1 cellular context compared by ENCODE assay signal in the genomic region with DNA sequence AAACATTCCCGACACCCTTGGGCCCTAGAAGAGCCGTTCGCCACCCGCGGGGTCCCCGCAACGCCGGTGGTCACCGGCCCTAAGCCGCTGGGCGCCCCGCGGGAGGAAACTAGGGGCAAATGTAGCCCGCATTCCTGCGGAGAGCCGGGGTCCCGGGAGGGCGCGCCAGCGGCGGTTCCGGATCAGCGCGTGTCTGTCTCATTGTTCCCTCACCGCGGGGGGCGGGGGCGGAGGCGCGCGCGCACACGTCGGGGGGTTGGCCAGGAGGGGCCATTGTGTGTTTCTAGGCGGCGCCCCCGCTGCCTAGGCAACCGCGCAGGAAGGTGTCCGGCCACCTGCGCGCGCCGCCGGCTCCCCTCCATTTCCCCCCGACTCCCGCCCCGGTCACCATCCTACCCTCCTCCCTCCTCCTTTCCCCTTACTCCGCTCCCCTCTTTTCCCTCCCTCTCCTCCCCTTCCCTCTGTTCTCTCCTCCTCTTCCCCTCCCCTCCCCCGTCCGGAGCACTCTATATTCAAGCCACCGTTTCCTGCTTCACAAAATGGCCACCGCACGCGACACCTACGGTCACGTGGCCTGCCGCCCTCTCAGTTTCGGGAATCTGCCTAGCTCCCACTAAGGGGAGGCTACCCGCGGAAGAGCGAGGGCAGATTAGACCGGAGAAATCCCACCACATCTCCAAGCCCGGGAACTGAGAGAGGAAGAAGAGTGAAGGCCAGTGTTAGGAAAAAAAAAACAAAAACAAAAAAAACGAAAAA.
TF ChIP-seq lines count a peak whose summit lies in the region.

No MANE protein-coding gene starts in this region.

TF ChIP-seq in WTC11, 78 proteins besides CTCF, POLR2A, EP300 and RAD21 (continued from another document):
- TF ChIP-seq ZNF281 (CRISPR knock-in tag; IDR thresholded peaks at IDR 0.05) (no peak), MAX (CRISPR knock-in tag; IDR thresholded peaks at IDR 0.05) (peak; percentile 81), FOXP1 (CRISPR knock-in tag; IDR thresholded peaks at IDR 0.05; ENCODE audit: borderline replicate concordance) (0 out of 2 replicates have a peak, but pooled peaks have one; percentile 36), ZNF121 (CRISPR knock-in tag; IDR thresholded peaks at IDR 0.05) (no peak), JAZF1 (CRISPR knock-in tag; IDR thresholded peaks at IDR 0.05) (no peak), NR3C1 (CRISPR knock-in tag; conservative IDR thresholded peaks at IDR 0.05; ENCODE audit: low read depth) (no peak), USF2 (CRISPR knock-in tag; IDR thresholded peaks at IDR 0.05) (peak; percentile 90), CREM (CRISPR knock-in tag; IDR thresholded peaks at IDR 0.05) (no peak), NFYB (CRISPR knock-in tag; conservative IDR thresholded peaks at IDR 0.05; ENCODE audit: low read depth) (no peak), TEAD4 (CRISPR knock-in tag; IDR thresholded peaks at IDR 0.05) (no peak), ZNF671 (CRISPR knock-in tag; IDR thresholded peaks at IDR 0.05) (no peak), ZNF423 (CRISPR knock-in tag; IDR thresholded peaks at IDR 0.05) (peak; percentile 85), ZNF512 (CRISPR knock-in tag; IDR thresholded peaks at IDR 0.05; ENCODE audit: borderline replicate concordance) (no peak), TCF7 (CRISPR knock-in tag; IDR thresholded peaks at IDR 0.05; ENCODE audit: low read depth) (no peak), AFF4 (CRISPR knock-in tag; IDR thresholded peaks at IDR 0.05; ENCODE audit: borderline replicate concordance) (no peak), ZNF425 (CRISPR knock-in tag; conservative IDR thresholded peaks at IDR 0.05) (0 out of 2 replicates have a peak, but pooled peaks have one; percentile 36), IRF1 (CRISPR knock-in tag; IDR thresholded peaks at IDR 0.05) (no peak), ZNF532 (CRISPR knock-in tag; IDR thresholded peaks at IDR 0.05; ENCODE audit: borderline replicate concordance) (0 out of 2 replicates have a peak, but pooled peaks have one; percentile 47)
- TF ChIP-seq, protein P1, sequence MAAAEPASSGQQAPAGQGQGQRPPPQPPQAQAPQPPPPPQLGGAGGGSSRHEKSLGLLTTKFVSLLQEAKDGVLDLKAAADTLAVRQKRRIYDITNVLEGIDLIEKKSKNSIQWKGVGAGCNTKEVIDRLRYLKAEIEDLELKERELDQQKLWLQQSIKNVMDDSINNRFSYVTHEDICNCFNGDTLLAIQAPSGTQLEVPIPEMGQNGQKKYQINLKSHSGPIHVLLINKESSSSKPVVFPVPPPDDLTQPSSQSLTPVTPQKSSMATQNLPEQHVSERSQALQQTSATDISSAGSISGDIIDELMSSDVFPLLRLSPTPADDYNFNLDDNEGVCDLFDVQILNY (CRISPR knock-in tag; IDR thresholded peaks at IDR 0.05) = peak; percentile 56; the same call in 1 of the 2 replicates
- TF ChIP-seq, protein P2, sequence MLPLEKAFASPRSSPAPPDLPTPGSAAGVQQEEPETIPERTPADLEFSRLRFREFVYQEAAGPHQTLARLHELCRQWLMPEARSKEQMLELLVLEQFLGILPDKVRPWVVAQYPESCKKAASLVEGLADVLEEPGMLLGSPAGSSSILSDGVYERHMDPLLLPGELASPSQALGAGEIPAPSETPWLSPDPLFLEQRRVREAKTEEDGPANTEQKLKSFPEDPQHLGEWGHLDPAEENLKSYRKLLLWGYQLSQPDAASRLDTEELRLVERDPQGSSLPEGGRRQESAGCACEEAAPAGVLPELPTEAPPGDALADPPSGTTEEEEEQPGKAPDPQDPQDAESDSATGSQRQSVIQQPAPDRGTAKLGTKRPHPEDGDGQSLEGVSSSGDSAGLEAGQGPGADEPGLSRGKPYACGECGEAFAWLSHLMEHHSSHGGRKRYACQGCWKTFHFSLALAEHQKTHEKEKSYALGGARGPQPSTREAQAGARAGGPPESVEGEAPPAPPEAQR (CRISPR knock-in tag; IDR thresholded peaks at IDR 0.05) = no peak
- TF ChIP-seq, protein P3, sequence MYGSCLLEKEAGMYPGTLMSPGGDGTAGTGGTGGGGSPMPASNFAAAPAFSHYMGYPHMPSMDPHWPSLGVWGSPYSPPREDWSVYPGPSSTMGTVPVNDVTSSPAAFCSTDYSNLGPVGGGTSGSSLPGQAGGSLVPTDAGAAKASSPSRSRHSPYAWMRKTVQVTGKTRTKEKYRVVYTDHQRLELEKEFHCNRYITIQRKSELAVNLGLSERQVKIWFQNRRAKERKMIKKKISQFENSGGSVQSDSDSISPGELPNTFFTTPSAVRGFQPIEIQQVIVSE (CRISPR knock-in tag; IDR thresholded peaks at IDR 0.05; ENCODE audit: borderline replicate concordance) = no peak
